8 cellular contexts compared by ENCODE assay signal in genomic region chr13:109785141-109785891, GRCh38. TPM values are rescaled to one million over a fixed set of nuclear protein-coding genes. Genes with fewer than 3 reads are reported as not detected.
A peak's percentile ranks its signal among the peaks of the same experiment; 100 is the strongest.
DNase-seq lines count a peak whose midpoint lies in the region; ATAC-seq lines count a peak whose summit lies in the region.

No MANE protein-coding gene starts in this region.

- H3K9me3 ChIP-seq in HUES64 (ENCODE audit: insufficient read depth, low read depth, low read length): no peaks in the 10 kb centered on the region
- H3K9me3 ChIP-seq in T-helper 17 cell (ENCODE audit: control insufficient read depth, low read length, poor library complexity, severe bottlenecking): no peaks in the 10 kb centered on the region

- peak overlapping the region; percentile 77 for H3K4me3 ChIP-seq in HUES64 (ENCODE audit: low read length)

- peaks cover 30% of the 10 kb centered on the region for H3K27me3 ChIP-seq in HUES64 (ENCODE audit: insufficient read depth, low read length)

- H3K27ac ChIP-seq in HUES64 (ENCODE audit: low read depth, low read length) (no peak overlapping the region), caudate nucleus (ENCODE audit: low read depth, low read length) (peak overlapping the region; percentile 80)

- H3K36me3 Mint-ChIP-seq in T-helper 17 cell (ENCODE audit: low read depth): no peaks in the 10 kb centered on the region
- H3K36me3 Mint-ChIP-seq in stimulated activated naive B cell treated with anti-CD40 and anti-IgM and Interleukin-4, amounts not matched to agents 10 μg/mL and 1 μg/mL and 100 μg/mL, for 72 hours: peaks cover 0 to 9% of the 10 kb centered on the region in 2 donors

- H3K4me1 Mint-ChIP-seq in T-helper 17 cell: peaks cover 23% of the 10 kb centered on the region
- peaks cover 12 to 14% of the 10 kb centered on the region in 2 donors for H3K4me1 Mint-ChIP-seq in stimulated activated naive B cell treated with anti-CD40 and anti-IgM and Interleukin-4, amounts not matched to agents 10 μg/mL and 1 μg/mL and 100 μg/mL, for 72 hours

- H3K9me3 Mint-ChIP-seq in stimulated activated naive B cell treated with anti-CD40 and anti-IgM and Interleukin-4, amounts not matched to agents 10 μg/mL and 1 μg/mL and 100 μg/mL, for 72 hours: peaks cover 0 to 1% of the 10 kb centered on the region in 2 donors

- no peak for ATAC-seq in T-helper 17 cell
- no peak for ATAC-seq in stimulated activated naive B cell treated with anti-CD40 and anti-IgM and Interleukin-4, amounts not matched to agents 10 μg/mL and 1 μg/mL and 100 μg/mL, for 72 hours (replicated peaks)
- no peak for ATAC-seq in HG03039 (IDR thresholded peaks at IDR 0.05; ENCODE audit: unreplicated experiment)

- H3K4me3 Mint-ChIP-seq in T-helper 17 cell: peak overlapping the region; percentile 81
- peak overlapping the region; percentile 56 to 79 for H3K4me3 Mint-ChIP-seq in stimulated activated naive B cell treated with anti-CD40 and anti-IgM and Interleukin-4, amounts not matched to agents 10 μg/mL and 1 μg/mL and 100 μg/mL, for 72 hours

- WGBS in HUES64: 1% methylated on average over 98 of the region's 98 CpGs

- in situ Hi-C loops in KBM-7 (cut with MboI; ENCODE audit: low pct_unique_long_range_greater_than_20kb, low sequenced_read_pairs): no loop called here

- H3K36me3 ChIP-seq in HUES64 (ENCODE audit: insufficient read depth, low read length): peaks cover 20% of the 10 kb centered on the region

- H3K27ac Mint-ChIP-seq in T-helper 17 cell: no peak overlapping the region
- H3K27ac Mint-ChIP-seq in stimulated activated naive B cell treated with anti-CD40 and anti-IgM and Interleukin-4, amounts not matched to agents 10 μg/mL and 1 μg/mL and 100 μg/mL, for 72 hours: no peak overlapping the region

- H3K9ac ChIP-seq in HUES64 (ENCODE audit: low read depth, low read length): peak overlapping the region; percentile 66

- H3K4me1 ChIP-seq in HUES64 (ENCODE audit: insufficient read depth, low read length): peaks cover 17% of the 10 kb centered on the region

- H3K27me3 Mint-ChIP-seq in T-helper 17 cell: no peaks in the 10 kb centered on the region
- H3K27me3 Mint-ChIP-seq in stimulated activated naive B cell treated with anti-CD40 and anti-IgM and Interleukin-4, amounts not matched to agents 10 μg/mL and 1 μg/mL and 100 μg/mL, for 72 hours: no peaks in the 10 kb centered on the region

- DNase-seq in COLO668 (lab: John Stamatoyannopoulos, UW; ENCODE audit: unreplicated experiment) (peak; percentile 92), T-helper 17 cell (peak; percentile 24 to 60 (median 31)), caudate nucleus (lab: John Stamatoyannopoulos, UW) (peak in 25 of 61 donors; percentile 10 to 72 (median 37)), left kidney (ENCODE audit: low read depth, low spot score) (peak; percentile 84), KBM-7 (no peak)
- DNase-seq in stimulated activated naive B cell treated with anti-CD40 and anti-IgM and Interleukin-4, amounts not matched to agents 10 μg/mL and 1 μg/mL and 100 μg/mL, for 72 hours: peak; percentile 30

RNA-seq across cellular contexts. Expression of gene IRS2, which starts 1.1 kb away (rescaled TPM):
- 4.7 TPM for polyA plus RNA-seq in HUES64 (2013, experiment 1 of 2)
- 5.0 TPM for polyA plus RNA-seq in HUES64 (2013, experiment 2 of 2)
- 100 to 1,000 TPM in 1 of 2 donors, 10 to 100 TPM in 1; 90.1 to 101 TPM for total RNA-seq in T-helper 17 cell
